ENCODE assay signal across 2 cellular contexts in the genomic region with DNA sequence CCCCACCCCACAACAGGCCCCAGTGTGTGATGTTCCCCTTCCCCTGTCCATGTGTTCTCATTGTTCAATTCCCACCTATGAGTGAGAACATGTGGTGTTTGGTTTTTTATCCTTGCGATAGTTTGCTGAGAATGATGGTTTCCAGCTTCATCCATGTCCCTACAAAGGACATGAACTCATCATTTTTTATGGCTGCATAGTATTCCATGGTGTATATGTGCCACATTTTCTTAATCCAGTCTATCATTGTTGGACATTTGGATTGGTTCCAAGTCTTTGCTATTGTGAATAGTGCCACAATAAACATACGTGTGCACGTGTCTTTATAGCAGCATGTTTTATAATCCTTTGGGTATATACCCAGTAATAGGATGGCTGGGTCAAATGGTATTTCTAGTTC. TPM values are rescaled to one million over a fixed set of nuclear protein-coding genes. Genes with fewer than 3 reads are reported as not detected.
DNase-seq lines count a peak whose midpoint lies in the region; ATAC-seq, FAIRE-seq and TF ChIP-seq lines count a peak whose summit lies in the region.
"Not testable (repeated sequence)": the region's sequence is repeated elsewhere in the genome, so short reads cannot be mapped to it uniquely, and the experiment has no call there.

No MANE protein-coding gene starts in this region.

- H3K27ac ChIP-seq in HEK293 (ENCODE audit: extremely low read depth, low read depth, low read length); K562 (ENCODE audit: extremely low read depth, low read depth, low read length): not testable (repeated sequence)

- peaks cover 0 to 11% of the 10 kb centered on the region in 2 experiments; a peak in 2 of 3 replicates for H3K36me3 ChIP-seq in HEK293 (ENCODE audit: control insufficient read depth in 2 of 2, insufficient read depth in 1 of 2, low read length in 2 of 2)
- H3K36me3 ChIP-seq in K562 (ENCODE audit: control insufficient read depth, insufficient read depth, low read length), result not testable (repeated sequence)

- H3K9ac ChIP-seq in K562 (ENCODE audit: insufficient read depth in 1 of 2, low read depth in 2 of 2, low read length in 2 of 2), result not testable (repeated sequence)

- POLR2A ChIA-PET in HEK293 (lab: Yijun Ruan, JAX), result not testable (repeated sequence)
- POLR2A ChIA-PET in K562 (lab: Yijun Ruan, JAX), result interaction anchor here (0.6 kb wide), 1 partner anchor 9 kb away, joined by 3 read pairs; a partner anchor contains a TSS

- 0% methylated on average over 2 of the region's 3 CpGs for WGBS in K562 (ENCODE audit: insufficient coverage, low coverage, missing lambda C conversion rate)

- H3K4me1 ChIP-seq in HEK293 (ENCODE audit: control insufficient read depth, insufficient read depth, low read length); K562 (replicated peaks in 1 of 2; ENCODE audit: control insufficient read depth in 2 of 2, insufficient read depth in 2 of 2, low read length in 2 of 2): not testable (repeated sequence)

- H2AFZ ChIP-seq in K562 (ENCODE audit: low read depth, low read length), result not testable (repeated sequence)

- not testable (repeated sequence) for DNase-seq in K562 (ENCODE audit: extremely low read depth in 1 of 4, low spot score in 3 of 4)

- TF ChIP-seq RAD21 in K562 (CRISPR knock-in tag; conservative IDR thresholded peaks at IDR 0.05 in 1 of 2, IDR thresholded peaks at IDR 0.05 in 1 of 2), result not testable (repeated sequence)

- H3K9me3 ChIP-seq in HEK293 (ENCODE audit: control insufficient read depth, insufficient read depth, low read depth, low read length); K562 (replicated peaks; ENCODE audit: control insufficient read depth, insufficient read depth, low read depth, low read length): not testable (repeated sequence)

- TF ChIP-seq EP300 in K562 (IDR thresholded peaks at IDR 0.05; ENCODE audit: low read length), result not testable (repeated sequence)

- H3K4me3 ChIP-seq in HEK293 (ENCODE audit: low read depth, low read length); K562: not testable (repeated sequence)

- not testable (repeated sequence) for H3K4me2 ChIP-seq in K562 (ENCODE audit: insufficient read depth, low read length)

- FAIRE-seq in K562 (lab: Jason Lieb, UNC), result not testable (repeated sequence)

- intact Hi-C loops in K562 (cut with micrococcal nuclease), result not testable (repeated sequence)

- TF ChIP-seq POLR2A in K562 (conservative IDR thresholded peaks at IDR 0.05), result not testable (repeated sequence)

- H3K27me3 ChIP-seq in K562 (ENCODE audit: control insufficient read depth in 2 of 2, insufficient read depth in 2 of 2, low read length in 2 of 2), result not testable (repeated sequence)

- CTCF ChIA-PET in HEK293 (lab: Yijun Ruan, JAX); K562 (lab: Yijun Ruan, JAX; ENCODE audit: low intra/inter-chr PET ratio): not testable (repeated sequence)

- not testable (repeated sequence) for ATAC-seq in K562

- in situ Hi-C loops in K562 (cut with MboI), result not testable (repeated sequence)

- H4K20me1 ChIP-seq in K562 (replicated peaks; ENCODE audit: control insufficient read depth, insufficient read depth, low read length), result not testable (repeated sequence)

- H3K9me1 ChIP-seq in K562 (ENCODE audit: control insufficient read depth, insufficient read depth, low read length), result not testable (repeated sequence)

- BruUV-seq in K562 (replicated peaks; lab: Mats Ljungman, UMichigan), result not testable (repeated sequence)

- not testable (repeated sequence) for H3K79me2 ChIP-seq in K562 (ENCODE audit: control insufficient read depth, insufficient read depth, low read length)

- not testable (repeated sequence) for TF ChIP-seq CTCF in HEK293 (tag by site-specific recombination; IDR thresholded peaks at IDR 0.05); K562 (IDR thresholded peaks at IDR 0.05 in 2 of 3, conservative IDR thresholded peaks at IDR 0.05 in 1 of 3; ENCODE audit: insufficient read depth in 2 of 3, low read depth in 1 of 3, low read length in 3 of 3)

TF ChIP-seq in HEK293, 187 proteins besides CTCF, POLR2A, EP300 and RAD21:
- peak; percentile 86 for TF ChIP-seq ZNF146 (tag by site-specific recombination; IDR thresholded peaks at IDR 0.05)

TF ChIP-seq in K562, 482 proteins besides CTCF, POLR2A, EP300 and RAD21:
- peak; percentile 62 for TF ChIP-seq BCOR (IDR thresholded peaks at IDR 0.05)
- peak; percentile 16; the same call in 1 of the 2 replicates for TF ChIP-seq NFIC (IDR thresholded peaks at IDR 0.05)

RNA-seq across cellular contexts. Expression of a gene that starts 9.5 kb away (rescaled TPM):
- 97.8 and 105 TPM in 2 replicates for total RNA-seq in K562 (2011; cell fraction: chromatin; rRNA removed; ENCODE audit: low replicate concordance)
- total RNA-seq in K562 (2011; cell fraction: nucleolus; rRNA removed), result 150 and 173 TPM in 2 replicates
- 115 and 163 TPM in 2 replicates for total RNA-seq in K562 (2011; cell fraction: nucleoplasm; rRNA removed)
- total RNA-seq in K562 (2014; rRNA removed) (69.3 and 92.7 TPM in 2 replicates), K562 (2014; rRNA removed; fragmentation: Illumina TruSeq; extraction: Trizol) (175 and 184 TPM in 2 replicates), K562 (2015; rRNA removed; fragmentation: Illumina TruSeq; extraction: Trizol) (151 and 166 TPM in 2 replicates), K562 (2021) (142 and 163 TPM in 2 replicates)
- polyA plus RNA-seq in K562 (2011; rRNA removed) (230 and 276 TPM in 2 replicates), K562 (2014; fragmentation: Illumina TruSeq; extraction: Trizol) (184 and 213 TPM in 2 replicates), K562 (2014; fragmentation: Nextera tagmentation; extraction: Ambion mirVana) (100 to 1,000 TPM; 412 to 561 TPM), K562 (2014; rRNA removed) (123 and 126 TPM in 2 replicates)
- 109 and 166 TPM in 2 replicates for polyA plus RNA-seq in K562 (2011; cell fraction: cytosol; rRNA removed)
- polyA plus RNA-seq in K562 (2011; cell fraction: nucleus; rRNA removed), result 48.2 and 81.4 TPM in 2 replicates
- 150 and 162 TPM in 2 replicates for polyA plus RNA-seq in K562 (2012)
- 151 and 162 TPM in 2 replicates for polyA minus RNA-seq in K562 (2011; rRNA and poly(A)+ RNA removed)
- polyA minus RNA-seq in K562 (2011; cell fraction: cytosol; rRNA and poly(A)+ RNA removed), result 53.0 and 77.6 TPM in 2 replicates
- 15.3 and 36.2 TPM in 2 replicates for polyA minus RNA-seq in K562 (2011; cell fraction: nucleus; rRNA and poly(A)+ RNA removed)

RNA-seq across cellular contexts. Expression of a gene that starts 49.2 kb away (rescaled TPM):
- total RNA-seq in K562 (2011; cell fraction: chromatin; rRNA removed; ENCODE audit: low replicate concordance), result 52.8 and 60.6 TPM in 2 replicates
- total RNA-seq in K562 (2011; cell fraction: nucleolus; rRNA removed), result 42.2 and 49.3 TPM in 2 replicates
- total RNA-seq in K562 (2011; cell fraction: nucleoplasm; rRNA removed), result 54.6 and 75.2 TPM in 2 replicates
- 145 and 159 TPM in 2 replicates for total RNA-seq in K562 (2014; rRNA removed)
- 59.0 and 78.5 TPM in 2 replicates for total RNA-seq in K562 (2014; rRNA removed; fragmentation: Illumina TruSeq; extraction: Trizol)
- total RNA-seq in K562 (2015; rRNA removed; fragmentation: Illumina TruSeq; extraction: Trizol), result 71.6 and 73.9 TPM in 2 replicates
- 95.9 and 98.2 TPM in 2 replicates for total RNA-seq in K562 (2021)
- polyA plus RNA-seq in K562 (2011; rRNA removed), result 90.5 and 103 TPM in 2 replicates
- 121 and 167 TPM in 2 replicates for polyA plus RNA-seq in K562 (2011; cell fraction: cytosol; rRNA removed)
- polyA plus RNA-seq in K562 (2011; cell fraction: nucleus; rRNA removed), result 54.4 and 62.7 TPM in 2 replicates
- 49.6 and 96.6 TPM in 2 replicates for polyA plus RNA-seq in K562 (2012)
- 95.8 and 111 TPM in 2 replicates for polyA plus RNA-seq in K562 (2014; fragmentation: Illumina TruSeq; extraction: Trizol)
- polyA plus RNA-seq in K562 (2014; fragmentation: Nextera tagmentation; extraction: Ambion mirVana), result 10 to 100 TPM; 84.6 to 86.7 TPM
- 104 and 122 TPM in 2 replicates for polyA plus RNA-seq in K562 (2014; rRNA removed)
- polyA minus RNA-seq in K562 (2011; rRNA and poly(A)+ RNA removed), result 98.7 and 137 TPM in 2 replicates
- polyA minus RNA-seq in K562 (2011; cell fraction: cytosol; rRNA and poly(A)+ RNA removed), result 61.1 and 70.9 TPM in 2 replicates
- polyA minus RNA-seq in K562 (2011; cell fraction: nucleus; rRNA and poly(A)+ RNA removed), result 28.7 and 32.3 TPM in 2 replicates
